3 cellular contexts compared by ENCODE assay signal in genomic region chr18:666177-666576, GRCh38.
TF ChIP-seq lines count a peak whose summit lies in the region.

No MANE protein-coding gene starts in this region.

TF ChIP-seq in SK-N-SH, 30 proteins besides CTCF, POLR2A, EP300 and RAD21:
- TF ChIP-seq REST (IDR thresholded peaks at IDR 0.05; ENCODE audit: low read depth, low read length): no peak
- TF ChIP-seq TAF1 (IDR thresholded peaks at IDR 0.05; ENCODE audit: borderline replicate concordance, low read depth, low read length): no peak

TF ChIP-seq in SK-N-SH treated with all-trans-retinoic acid at 6 μM for 48 hours, 23 proteins besides CTCF, POLR2A, EP300 and RAD21:
- TF ChIP-seq TOX (CRISPR knock-in tag; IDR thresholded peaks at IDR 0.05; ENCODE audit: borderline replicate concordance) (no peak), ZNF565 (CRISPR knock-in tag; conservative IDR thresholded peaks at IDR 0.05; ENCODE audit: low read depth) (no peak), TSHZ2 (CRISPR knock-in tag; IDR thresholded peaks at IDR 0.05) (no peak), PATZ1 (CRISPR knock-in tag; IDR thresholded peaks at IDR 0.05; ENCODE audit: borderline replicate concordance) (no peak), ARNTL (CRISPR knock-in tag; IDR thresholded peaks at IDR 0.05; ENCODE audit: borderline replicate concordance, low read depth) (no peak), ISL1 (CRISPR knock-in tag; IDR thresholded peaks at IDR 0.05) (no peak), ZNF8 (CRISPR knock-in tag; IDR thresholded peaks at IDR 0.05) (no peak), TCF4 (CRISPR knock-in tag; IDR thresholded peaks at IDR 0.05; ENCODE audit: borderline replicate concordance) (no peak), ZFP3 (CRISPR knock-in tag; IDR thresholded peaks at IDR 0.05) (no peak), OSR1 (CRISPR knock-in tag; IDR thresholded peaks at IDR 0.05) (no peak), GLIS3 (CRISPR knock-in tag; IDR thresholded peaks at IDR 0.05) (no peak), ZNF70 (CRISPR knock-in tag; IDR thresholded peaks at IDR 0.05) (no peak), SNAI2 (CRISPR knock-in tag; IDR thresholded peaks at IDR 0.05) (no peak), PPARA (CRISPR knock-in tag; IDR thresholded peaks at IDR 0.05; ENCODE audit: borderline replicate concordance) (no peak), ESRRG (CRISPR knock-in tag; IDR thresholded peaks at IDR 0.05) (no peak)
- TF ChIP-seq, protein P1, sequence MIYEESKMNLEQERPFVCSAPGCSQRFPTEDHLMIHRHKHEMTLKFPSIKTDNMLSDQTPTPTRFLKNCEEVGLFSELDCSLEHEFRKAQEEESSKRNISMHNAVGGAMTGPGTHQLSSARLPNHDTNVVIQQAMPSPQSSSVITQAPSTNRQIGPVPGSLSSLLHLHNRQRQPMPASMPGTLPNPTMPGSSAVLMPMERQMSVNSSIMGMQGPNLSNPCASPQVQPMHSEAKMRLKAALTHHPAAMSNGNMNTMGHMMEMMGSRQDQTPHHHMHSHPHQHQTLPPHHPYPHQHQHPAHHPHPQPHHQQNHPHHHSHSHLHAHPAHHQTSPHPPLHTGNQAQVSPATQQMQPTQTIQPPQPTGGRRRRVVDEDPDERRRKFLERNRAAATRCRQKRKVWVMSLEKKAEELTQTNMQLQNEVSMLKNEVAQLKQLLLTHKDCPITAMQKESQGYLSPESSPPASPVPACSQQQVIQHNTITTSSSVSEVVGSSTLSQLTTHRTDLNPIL (CRISPR knock-in tag; IDR thresholded peaks at IDR 0.05; ENCODE audit: low read depth): no peak
- TF ChIP-seq, protein P2, sequence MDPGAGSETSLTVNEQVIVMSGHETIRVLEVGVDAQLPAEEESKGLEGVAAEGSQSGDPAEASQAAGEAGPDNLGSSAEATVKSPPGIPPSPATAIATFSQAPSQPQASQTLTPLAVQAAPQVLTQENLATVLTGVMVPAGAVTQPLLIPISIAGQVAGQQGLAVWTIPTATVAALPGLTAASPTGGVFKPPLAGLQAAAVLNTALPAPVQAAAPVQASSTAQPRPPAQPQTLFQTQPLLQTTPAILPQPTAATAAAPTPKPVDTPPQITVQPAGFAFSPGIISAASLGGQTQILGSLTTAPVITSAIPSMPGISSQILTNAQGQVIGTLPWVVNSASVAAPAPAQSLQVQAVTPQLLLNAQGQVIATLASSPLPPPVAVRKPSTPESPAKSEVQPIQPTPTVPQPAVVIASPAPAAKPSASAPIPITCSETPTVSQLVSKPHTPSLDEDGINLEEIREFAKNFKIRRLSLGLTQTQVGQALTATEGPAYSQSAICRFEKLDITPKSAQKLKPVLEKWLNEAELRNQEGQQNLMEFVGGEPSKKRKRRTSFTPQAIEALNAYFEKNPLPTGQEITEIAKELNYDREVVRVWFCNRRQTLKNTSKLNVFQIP (CRISPR knock-in tag; IDR thresholded peaks at IDR 0.05; ENCODE audit: borderline replicate concordance, low read depth): no peak
TF ChIP-seq in SK-N-SH treated with all-trans-retinoic acid at 6 μM for 48 hours: peak in this region for 0.

TF ChIP-seq in GM12878, 131 proteins besides CTCF, POLR2A, EP300 and RAD21:
- TF ChIP-seq BCL3 (IDR thresholded peaks at IDR 0.05; ENCODE audit: borderline replicate concordance, insufficient read depth, low read depth, low read length, poor library complexity, severe bottlenecking): no peak
- no peak for TF ChIP-seq STAT3 (IDR thresholded peaks at IDR 0.05; ENCODE audit: low read depth, low read length)
- no peak for TF ChIP-seq E2F4 (IDR thresholded peaks at IDR 0.05; ENCODE audit: low read depth, low read length)
- TF ChIP-seq PRDM15 (CRISPR knock-in tag; IDR thresholded peaks at IDR 0.05): no peak
- TF ChIP-seq IKZF1 (conservative IDR thresholded peaks at IDR 0.05): no peak
- no peak for TF ChIP-seq CHD1 (IDR thresholded peaks at IDR 0.05; ENCODE audit: low read depth, low read length)
- TF ChIP-seq SUPT20H (IDR thresholded peaks at IDR 0.05; ENCODE audit: borderline replicate concordance, control insufficient read depth, low read depth, low read length): no peak
- no peak for TF ChIP-seq RELA (IDR thresholded peaks at IDR 0.05; ENCODE audit: borderline replicate concordance, partially characterized antibody)
- no peak for TF ChIP-seq MYB (IDR thresholded peaks at IDR 0.05; ENCODE audit: borderline replicate concordance, low read depth, low read length)
- TF ChIP-seq ZBED1 (IDR thresholded peaks at IDR 0.05; ENCODE audit: borderline replicate concordance): no peak
- TF ChIP-seq BCLAF1 (IDR thresholded peaks at IDR 0.05): no peak
- no peak for TF ChIP-seq ZNF207 (IDR thresholded peaks at IDR 0.05; ENCODE audit: borderline replicate concordance)
- no peak for TF ChIP-seq SREBF2 (IDR thresholded peaks at IDR 0.05; ENCODE audit: low read length)
- TF ChIP-seq RCOR1 (conservative IDR thresholded peaks at IDR 0.05; ENCODE audit: low read depth, low read length): no peak
- TF ChIP-seq ELK1 (IDR thresholded peaks at IDR 0.05; ENCODE audit: low read depth, low read length): no peak
- no peak for TF ChIP-seq JUND (IDR thresholded peaks at IDR 0.05; ENCODE audit: low read depth, low read length)
- no peak for TF ChIP-seq HDAC2 (IDR thresholded peaks at IDR 0.05)
